In the genomic region with DNA sequence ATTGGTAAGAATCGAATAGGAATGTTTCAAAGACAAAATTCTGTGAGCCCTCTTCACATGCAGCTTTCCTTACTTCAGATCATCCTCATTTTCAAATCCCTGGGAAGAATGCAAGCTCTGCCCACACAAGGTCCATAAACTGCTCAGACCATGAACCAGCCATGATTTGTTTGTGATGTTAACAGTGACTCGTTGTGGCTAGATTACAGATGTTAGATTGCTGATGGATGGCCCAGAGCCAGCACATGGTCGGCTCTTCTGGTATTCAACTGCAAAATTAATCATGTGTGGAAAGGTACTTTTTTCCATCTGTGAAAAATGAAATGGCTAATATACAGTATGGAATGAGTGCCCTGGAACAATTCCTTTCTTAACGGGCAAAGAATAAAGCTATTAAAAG, we compare ENCODE assay signal across 25 cellular contexts.
DNase-seq lines count a peak whose midpoint lies in the region; ATAC-seq, FAIRE-seq and TF ChIP-seq lines count a peak whose summit lies in the region.
"Had no signal": no experiment of that assay in that cellular context is flagged by ENCODE, and none has a peak within 500 bp of the region (broad histone marks: within the 10 kb centered on the region; RNA-seq: fewer than 3 reads in every experiment).

No MANE protein-coding gene starts in this region.

- WGBS in hepatocyte (ENCODE audit: low lambda C conversion rate, missing lambda C conversion rate), result 34% methylated on average over 4 of the region's 4 CpGs

- H3K27me3 ChIP-seq in astrocyte (ENCODE audit: insufficient read depth, low read length) (peaks cover 2% of the 10 kb centered on the region), hepatocyte (no peaks in the 10 kb centered on the region)
- H3K27me3 ChIP-seq: tibial nerve had no signal

- no peaks in the 10 kb centered on the region for H4K20me1 ChIP-seq in astrocyte (ENCODE audit: insufficient read depth, low read length)
- H4K20me1 ChIP-seq in hepatocyte (ENCODE audit: insufficient read depth, poor library complexity, severe bottlenecking), result no peaks in the 10 kb centered on the region

- no peak overlapping the region for H3K4me3 ChIP-seq in astrocyte (ENCODE audit: insufficient read depth, low read depth, low read length)
- H3K4me3 ChIP-seq in hepatocyte, result no peak overlapping the region
- H3K4me3 ChIP-seq in skeletal muscle cell (ENCODE audit: low read depth, low read length), result no peak overlapping the region
- H3K4me3 ChIP-seq: GM23338, lung, tibial nerve had no signal

- FAIRE-seq in astrocyte (lab: Jason Lieb, UNC), result no peak

- no peaks in the 10 kb centered on the region for H3K27me3 Mint-ChIP-seq in astrocyte (ENCODE audit: low read depth, unreplicated experiment)
- H3K27me3 Mint-ChIP-seq: activated CD8-positive, alpha-beta T cell treated with anti-CD3 and anti-CD28 coated beads for 36 hours; stimulated activated naive CD8-positive, alpha-beta T cell treated with anti-CD3 and anti-CD28 coated beads, Interleukin-15, Interleukin-2, amounts not matched to agents 100 ng/mL and 50 ng/mL, for 24 hours had no signal

- no peaks in the 10 kb centered on the region for H3K36me3 ChIP-seq in astrocyte (ENCODE audit: insufficient read depth, low read length)
- H3K36me3 ChIP-seq in hepatocyte (replicated peaks; ENCODE audit: insufficient read depth, low read depth), result no peaks in the 10 kb centered on the region
- H3K36me3 ChIP-seq: tibial nerve had no signal

- H3K9me3 ChIP-seq in astrocyte (ENCODE audit: insufficient read depth, low read depth, low read length) (no peaks in the 10 kb centered on the region), hepatocyte (ENCODE audit: low read depth) (no peaks in the 10 kb centered on the region)
- H3K9me3 ChIP-seq: tibial nerve had no signal

- no peaks in the 10 kb centered on the region for H3K9me2 ChIP-seq in hepatocyte (replicated peaks; ENCODE audit: insufficient read depth)

- DNase-seq in DMS 273 (lab: John Stamatoyannopoulos, UW; ENCODE audit: unreplicated experiment) (peak; percentile 71), DMS 273 treated with DMSO at 0.1 percent for 48 hours (lab: John Stamatoyannopoulos, UW) (no peak), astrocyte (ENCODE audit: low read depth) (no peak), hepatocyte (ENCODE audit: low spot score) (no peak), skeletal muscle cell (ENCODE audit: low read depth) (peak; percentile 4), NCI-H2081 (lab: John Stamatoyannopoulos, UW) (no peak)
- DNase-seq: activated CD8-positive, alpha-beta T cell treated with anti-CD3 and anti-CD28 coated beads for 36 hours; activated gamma-delta T cell treated with Interleukin-2 at 50 U/mL for 16 hours; activated T-cell treated with anti-CD3 and anti-CD28 coated beads for 4 hours; CD8-positive, alpha-beta T cell; dermis blood vessel endothelial cell; immature natural killer cell; NCI-H1417; NCI-H69; occipital lobe; stimulated activated CD4-positive, alpha-beta T cell treated with anti-CD3 and anti-CD28 coated beads, Interleukin-4, amount 100 ng/mL, for 1 hour; T1000 had no signal

- TF ChIP-seq CTCF in astrocyte (IDR thresholded peaks at IDR 0.05; ENCODE audit: insufficient read depth, low read depth, low read length), result no peak
- TF ChIP-seq CTCF in hepatocyte (IDR thresholded peaks at IDR 0.05; ENCODE audit: poor library complexity), result no peak

- no peak overlapping the region for H3K27ac ChIP-seq in astrocyte (ENCODE audit: low read depth, low read length)
- H3K27ac ChIP-seq in hepatocyte, result no peak overlapping the region
- H3K27ac ChIP-seq: 22Rv1, tibial nerve had no signal

- no peaks in the 10 kb centered on the region for H3K4me1 ChIP-seq in astrocyte (ENCODE audit: insufficient read depth, low read length)
- peaks cover 3% of the 10 kb centered on the region for H3K4me1 ChIP-seq in hepatocyte (ENCODE audit: insufficient read depth)
- H3K4me1 ChIP-seq: tibial nerve had no signal

- peak overlapping the region; percentile 93 for H3K27ac Mint-ChIP-seq in astrocyte (ENCODE audit: unreplicated experiment)
- H3K27ac Mint-ChIP-seq: activated CD8-positive, alpha-beta T cell treated with anti-CD3 and anti-CD28 coated beads for 36 hours; CD8-positive, alpha-beta T cell; GM23338; immature natural killer cell; stimulated activated naive CD8-positive, alpha-beta T cell treated with anti-CD3 and anti-CD28 coated beads, Interleukin-15, Interleukin-2, amounts not matched to agents 100 ng/mL and 50 ng/mL, for 24 hours had no signal

- H3K4me3 Mint-ChIP-seq in astrocyte (ENCODE audit: unreplicated experiment), result no peak overlapping the region
- H3K4me3 Mint-ChIP-seq: activated CD8-positive, alpha-beta T cell treated with anti-CD3 and anti-CD28 coated beads for 36 hours; CD8-positive, alpha-beta T cell; GM23338; immature natural killer cell; stimulated activated naive CD8-positive, alpha-beta T cell treated with anti-CD3 and anti-CD28 coated beads, Interleukin-15, Interleukin-2, amounts not matched to agents 100 ng/mL and 50 ng/mL, for 24 hours had no signal

- peaks cover 31% of the 10 kb centered on the region for H3K4me1 Mint-ChIP-seq in astrocyte (ENCODE audit: low read depth, unreplicated experiment)
- H3K4me1 Mint-ChIP-seq: immature natural killer cell had no signal

- H3K4me2 ChIP-seq in astrocyte (ENCODE audit: low read length) (no peak overlapping the region), hepatocyte (peak overlapping the region; percentile 3)
- H3K4me2 ChIP-seq: GM23338 had no signal

- no peak overlapping the region for H2AFZ ChIP-seq in astrocyte (ENCODE audit: low read depth, low read length)
- H2AFZ ChIP-seq in hepatocyte, result no peak overlapping the region
- H2AFZ ChIP-seq: GM23338 had no signal

- H3K9ac ChIP-seq in astrocyte (ENCODE audit: low read length), result no peak overlapping the region

- H3K79me2 ChIP-seq in astrocyte (ENCODE audit: insufficient read depth, low read length) (no peaks in the 10 kb centered on the region), hepatocyte (no peaks in the 10 kb centered on the region)

- H3K9me3 Mint-ChIP-seq in astrocyte (ENCODE audit: unreplicated experiment), result peaks cover 9% of the 10 kb centered on the region
- H3K9me3 Mint-ChIP-seq: activated CD8-positive, alpha-beta T cell treated with anti-CD3 and anti-CD28 coated beads for 36 hours; CD8-positive, alpha-beta T cell; immature natural killer cell had no signal

- ATAC-seq in HG03469 (IDR thresholded peaks at IDR 0.05; ENCODE audit: unreplicated experiment), result no peak
- ATAC-seq in GM19452 (IDR thresholded peaks at IDR 0.05; ENCODE audit: unreplicated experiment), result no peak
- ATAC-seq: activated CD4-positive, CD25-positive, alpha-beta regulatory T cell treated with anti-CD3 and anti-CD28 coated beads, Interleukin-2, amount 50 U/mL, for 24 hours; activated CD8-positive, alpha-beta T cell treated with anti-CD3 and anti-CD28 coated beads for 36 hours; CD8-positive, alpha-beta T cell; GM23338 had no signal

- no peaks in the 10 kb centered on the region for H3K36me3 Mint-ChIP-seq in astrocyte (ENCODE audit: low read depth, unreplicated experiment)
- H3K36me3 Mint-ChIP-seq: CD8-positive, alpha-beta T cell; immature natural killer cell had no signal

Comparison
In these comparisons a context has a peak if more than half of its experiments do, and no peak if none do; other contexts are left out.
1. DNase-seq: peak in DMS 273 (single experiment) and skeletal muscle cell (single experiment); none in DMS 273 treated with DMSO at 0.1 percent for 48 hours (single experiment), astrocyte (single experiment), hepatocyte (single experiment) and NCI-H2081 (0 of 2).